16 cellular contexts compared by ENCODE assay signal in the genomic region with DNA sequence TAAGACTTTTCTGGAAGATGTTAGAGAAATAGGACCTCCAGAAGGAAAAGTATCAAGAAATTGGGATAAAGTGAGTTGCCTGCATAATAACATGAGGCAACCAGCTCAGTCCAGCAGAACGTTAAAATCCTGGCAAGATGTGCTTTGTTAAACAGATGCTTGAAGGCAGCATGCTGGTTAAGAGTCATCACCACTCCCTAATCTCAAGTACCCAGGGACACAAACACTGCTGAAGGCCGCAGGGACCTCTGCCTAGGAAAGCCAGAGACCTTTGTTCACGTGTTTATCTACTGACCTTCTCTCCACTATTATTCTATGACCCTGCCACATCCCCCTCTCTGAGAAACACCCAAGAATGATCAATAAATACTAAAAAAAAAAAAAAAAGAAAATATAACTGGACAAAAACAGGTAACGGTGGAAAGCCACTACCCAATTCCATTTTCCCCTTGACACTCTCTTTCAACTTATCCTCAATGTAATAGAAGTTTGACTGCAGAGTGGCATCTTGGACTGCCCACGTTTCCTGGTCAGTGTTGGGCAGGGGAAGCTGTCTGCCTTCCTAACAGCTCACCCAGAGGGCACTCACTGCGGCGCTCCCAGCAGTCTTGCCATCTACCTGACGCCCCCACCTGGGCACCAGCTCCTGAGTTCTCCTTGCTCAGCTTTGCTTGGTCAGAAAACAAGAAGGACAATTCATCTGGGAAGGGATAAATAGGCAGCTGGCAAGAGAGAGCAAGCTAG. TPM values are rescaled to one million over a fixed set of nuclear protein-coding genes. Genes with fewer than 3 reads are reported as not detected.
DNase-seq lines count a peak whose midpoint lies in the region; ATAC-seq, FAIRE-seq and TF ChIP-seq lines count a peak whose summit lies in the region.
"Not testable (repeated sequence)": the region's sequence is repeated elsewhere in the genome, so short reads cannot be mapped to it uniquely, and the experiment has no call there.
"Had no signal": no experiment of that assay in that cellular context is flagged by ENCODE, and none has a peak within 500 bp of the region (broad histone marks: within the 10 kb centered on the region; RNA-seq: fewer than 3 reads in every experiment).

Gene NANOGP8 (minus strand): TSS at position 120 of the 744 bp plus-strand sequence. CDS start 185 bp downstream, outside the sequence.

- not testable (repeated sequence) for H3K27ac ChIP-seq in IMR-90 (ENCODE audit: insufficient read depth, low read length); HepG2 (ENCODE audit: extremely low read length, insufficient read depth, low read length)

- TF ChIP-seq RAD21 in IMR-90 (IDR thresholded peaks at IDR 0.05; ENCODE audit: low read length); HepG2 (CRISPR knock-in tag; IDR thresholded peaks at IDR 0.05): not testable (repeated sequence)

- not testable (repeated sequence) for H3K4me1 Mint-ChIP-seq in activated naive CD4-positive, alpha-beta T cell treated with anti-CD3 and anti-CD28 coated beads, Interleukin-2, amount 50 U/mL, for 24 hours; neural crest cell
- H3K4me1 Mint-ChIP-seq in glutamatergic neuron (ENCODE audit: low read depth, unreplicated experiment) (peaks cover 13% of the 10 kb centered on the region), mesothelial cell of epicardium (peaks cover 42% of the 10 kb centered on the region)

- H3K27me3 Mint-ChIP-seq in activated naive CD4-positive, alpha-beta T cell treated with anti-CD3 and anti-CD28 coated beads, Interleukin-2, amount 50 U/mL, for 24 hours; glutamatergic neuron (ENCODE audit: unreplicated experiment); mesothelial cell of epicardium (ENCODE audit: low read depth); neural crest cell (ENCODE audit: low read depth): not testable (repeated sequence)

- H3K9me1 ChIP-seq in IMR-90 (ENCODE audit: insufficient read depth, low read length), result not testable (repeated sequence)

- BruUV-seq in IMR-90 (replicated peaks; lab: Mats Ljungman, UMichigan); HepG2 (replicated peaks; lab: Mats Ljungman, UMichigan): not testable (repeated sequence)

- peak within 1 kb of the TSS; percentile 68 for H3K27ac Mint-ChIP-seq in activated naive CD4-positive, alpha-beta T cell treated with anti-CD3 and anti-CD28 coated beads, Interleukin-2, amount 50 U/mL, for 24 hours
- peak within 1 kb of the TSS; percentile 59 for H3K27ac Mint-ChIP-seq in glutamatergic neuron (ENCODE audit: unreplicated experiment)
- peak within 1 kb of the TSS; percentile 77 for H3K27ac Mint-ChIP-seq in mesothelial cell of epicardium
- H3K27ac Mint-ChIP-seq in neural crest cell (ENCODE audit: unreplicated experiment), result peak within 1 kb of the TSS; percentile 43

- not testable (repeated sequence) for H4K5ac ChIP-seq in IMR-90 (ENCODE audit: low read depth, low read length)

- H2AK9ac ChIP-seq in IMR-90 (replicated peaks; ENCODE audit: low read depth, low read length, poor library complexity), result not testable (repeated sequence)

- not testable (repeated sequence) for H4K8ac ChIP-seq in IMR-90 (ENCODE audit: low read depth in 2 of 2, low read length in 2 of 2)

- not testable (repeated sequence) for H3K27me3 ChIP-seq in H7 (ENCODE audit: control insufficient read depth, insufficient read depth, low read length); IMR-90 (ENCODE audit: control insufficient read depth, insufficient read depth, low read length); HepG2 (ENCODE audit: control insufficient read depth in 1 of 2, insufficient read depth in 2 of 2, low read length in 2 of 2)

- intact Hi-C loops in IMR-90 (cut with micrococcal nuclease), result loop anchor here (5.0 kb wide), 1 partner anchor 97 kb away; no protein-coding TSS in a partner anchor
- intact Hi-C loops in left ventricle myocardium superior (cut with micrococcal nuclease); HepG2 (cut with micrococcal nuclease; ENCODE audit: unreplicated experiment): not testable (repeated sequence)

- not testable (repeated sequence) for DNase-seq in H7; IMR-90; glutamatergic neuron; left ventricle myocardium superior; HepG2 (ENCODE audit: low spot score); mesothelial cell of epicardium (ENCODE audit: low spot score in 2 of 2, unreplicated experiment in 2 of 2); neural crest cell (ENCODE audit: low read depth, low spot score)

- not testable (repeated sequence) for H3K9ac ChIP-seq in IMR-90 (ENCODE audit: low read depth, low read length); HepG2 (ENCODE audit: insufficient read depth, low read depth, low read length)

- H3K14ac ChIP-seq in IMR-90 (replicated peaks; ENCODE audit: low read depth, low read length), result 0 out of 2 replicates have a peak within 1 kb of the TSS, but pooled peaks have one; percentile 41

- H3K4me3 ChIP-seq in H7 (ENCODE audit: insufficient read depth, low read depth, low read length); IMR-90 (ENCODE audit: insufficient read depth, low read depth, low read length); HepG2 (replicated peaks in 1 of 3; ENCODE audit: insufficient read depth in 1 of 3, low read depth in 2 of 3, low read length in 3 of 3): not testable (repeated sequence)

- in situ Hi-C loops in IMR-90 (cut with MboI; ENCODE audit: low sequenced_read_pairs); HepG2 (cut with HindIII; ENCODE audit: extremely low pct_ligation_motif_present, low pct_unique_long_range_greater_than_20kb): not testable (repeated sequence)

- not testable (repeated sequence) for H3K4ac ChIP-seq in IMR-90 (ENCODE audit: low read depth, low read length)

- TF ChIP-seq EP300 in HepG2 (IDR thresholded peaks at IDR 0.05; ENCODE audit: low read depth in 2 of 2, low read length in 2 of 2); HepG2 (CRISPR knock-in tag; IDR thresholded peaks at IDR 0.05; ENCODE audit: borderline replicate concordance): not testable (repeated sequence)

- ATAC-seq in IMR-90 (ENCODE audit: low read depth), result not testable (repeated sequence)
- ATAC-seq in left ventricle myocardium superior (peak; percentile 43), HepG2 (peak; percentile 67)

- not testable (repeated sequence) for H3K9me3 ChIP-seq in IMR-90 (ENCODE audit: control insufficient read depth, insufficient read depth, low read length); HepG2 (ENCODE audit: low read length)

- not testable (repeated sequence) for H2BK120ac ChIP-seq in IMR-90 (ENCODE audit: low read depth, low read length)

- 80% methylated on average over 1 of the region's 8 CpGs; no CpG with 5 or more reads in 1 of the 2 experiments for WGBS in IMR-90 (ENCODE audit: extremely low coverage in 2 of 2, insufficient read length in 1 of 2), 2 experiments
- WGBS in HepG2 (ENCODE audit: low lambda C conversion rate), result 40% methylated on average over 7 of the region's 8 CpGs

- H2BK20ac ChIP-seq in IMR-90 (ENCODE audit: low read depth, low read length), result not testable (repeated sequence)

- not testable (repeated sequence) for H3K23ac ChIP-seq in IMR-90 (ENCODE audit: low read depth, low read length)

- H3K79me2 ChIP-seq in HepG2 (ENCODE audit: insufficient read depth, low read length), result not testable (repeated sequence)

- H3K9me3 Mint-ChIP-seq in activated naive CD4-positive, alpha-beta T cell treated with anti-CD3 and anti-CD28 coated beads, Interleukin-2, amount 50 U/mL, for 24 hours; glutamatergic neuron (ENCODE audit: unreplicated experiment); mesothelial cell of epicardium; neural crest cell: not testable (repeated sequence)

- not testable (repeated sequence) for H3K18ac ChIP-seq in IMR-90 (ENCODE audit: low read depth, low read length)

- H2BK5ac ChIP-seq in IMR-90 (ENCODE audit: low read depth, low read length, poor library complexity, severe bottlenecking), result peak within 1 kb of the TSS; percentile 62

- H3K36me3 Mint-ChIP-seq in activated naive CD4-positive, alpha-beta T cell treated with anti-CD3 and anti-CD28 coated beads, Interleukin-2, amount 50 U/mL, for 24 hours; neural crest cell (ENCODE audit: low read depth): not testable (repeated sequence)
- H3K36me3 Mint-ChIP-seq in glutamatergic neuron (ENCODE audit: unreplicated experiment) (peaks cover 10% of the 10 kb centered on the region), mesothelial cell of epicardium (peaks cover 18% of the 10 kb centered on the region)

- not testable (repeated sequence) for H3K4me3 Mint-ChIP-seq in activated naive CD4-positive, alpha-beta T cell treated with anti-CD3 and anti-CD28 coated beads, Interleukin-2, amount 50 U/mL, for 24 hours; mesothelial cell of epicardium; neural crest cell
- peak within 1 kb of the TSS; percentile 28 for H3K4me3 Mint-ChIP-seq in glutamatergic neuron (ENCODE audit: unreplicated experiment)

- not testable (repeated sequence) for TF ChIP-seq CTCF in IMR-90 (conservative IDR thresholded peaks at IDR 0.05; ENCODE audit: low read depth, low read length); glutamatergic neuron (IDR thresholded peaks at IDR 0.05; ENCODE audit: partially characterized antibody, unreplicated experiment); mesothelial cell of epicardium (IDR thresholded peaks at IDR 0.05; ENCODE audit: unreplicated experiment); neural crest cell (conservative IDR thresholded peaks at IDR 0.05)
- TF ChIP-seq CTCF in HepG2 (CRISPR knock-in tag; IDR thresholded peaks at IDR 0.05), result 0 out of 2 replicates have a peak, but pooled peaks have one; percentile 5

- not testable (repeated sequence) for H3K36me3 ChIP-seq in H7 (replicated peaks; ENCODE audit: control insufficient read depth, insufficient read depth, low read length); IMR-90 (ENCODE audit: control insufficient read depth, insufficient read depth, low read length); HepG2 (replicated peaks in 1 of 2; ENCODE audit: control insufficient read depth in 1 of 2, insufficient read depth in 2 of 2, low read length in 2 of 2)

- not testable (repeated sequence) for H3K56ac ChIP-seq in IMR-90 (ENCODE audit: extremely low read depth, insufficient read depth, low read length)

- TF ChIP-seq POLR2A in IMR-90 (IDR thresholded peaks at IDR 0.05; ENCODE audit: low read depth, low read length); HepG2 (IDR thresholded peaks at IDR 0.05; ENCODE audit: insufficient read depth in 1 of 2, low read depth in 2 of 2, low read length in 2 of 2): not testable (repeated sequence)

- not testable (repeated sequence) for H3K4me1 ChIP-seq in IMR-90 (ENCODE audit: control insufficient read depth, insufficient read depth, low read length)
- peaks cover 42% of the 10 kb centered on the region for H3K4me1 ChIP-seq in HepG2 (ENCODE audit: insufficient read depth, low read length)

- not testable (repeated sequence) for H3K79me1 ChIP-seq in IMR-90 (ENCODE audit: low read depth in 1 of 2, low read length in 2 of 2)

- not testable (repeated sequence) for H3K4me2 ChIP-seq in IMR-90 (ENCODE audit: low read depth, low read length); HepG2 (ENCODE audit: low read depth, low read length)

- dilution Hi-C loops in IMR-90 (cut with HindIII; ENCODE audit: low sequenced_read_pairs, unreplicated experiment), result not testable (repeated sequence)

- not testable (repeated sequence) for H4K91ac ChIP-seq in IMR-90 (ENCODE audit: insufficient read depth, low read depth, low read length)

- CTCF ChIA-PET in IMR-90 (lab: Yijun Ruan, JAX), result interaction anchor here (0.6 kb wide), 1 partner anchor 177 kb away, joined by 3 read pairs; no protein-coding TSS in a partner anchor
- CTCF ChIA-PET in HepG2 (lab: Yijun Ruan, JAX; ENCODE audit: low intra/inter-chr PET ratio, low total read pairs), result not testable (repeated sequence)

- not testable (repeated sequence) for H2AFZ ChIP-seq in IMR-90 (replicated peaks; ENCODE audit: low read length, poor library complexity); HepG2 (ENCODE audit: low read length)

- not testable (repeated sequence) for H2BK15ac ChIP-seq in IMR-90 (ENCODE audit: low read depth, low read length)

- H4K20me1 ChIP-seq in IMR-90 (ENCODE audit: insufficient read depth, low read length); HepG2 (ENCODE audit: insufficient read depth, low read length): not testable (repeated sequence)

- H2AK5ac ChIP-seq in IMR-90 (ENCODE audit: low read depth, low read length), result not testable (repeated sequence)

- POLR2A ChIA-PET in IMR-90 (lab: Charles Lee; ENCODE audit: unreplicated experiment); HepG2 (lab: Yijun Ruan, JAX): not testable (repeated sequence)

- not testable (repeated sequence) for FAIRE-seq in HepG2 (lab: Jason Lieb, UNC)

RNA-seq across cellular contexts. Expression of gene NANOGP8, which starts in this region (rescaled TPM):
- total RNA-seq in H7 (2014; rRNA removed; shearing (Covaris generic)), result 221 and 310 TPM in 2 replicates
- total RNA-seq in IMR-90 (2012; rRNA removed) (not detected in 2 replicates), glutamatergic neuron (ENCODE audit: unreplicated experiment) (0.86 TPM), left ventricle myocardium superior (not detected), HepG2 (2016; rRNA removed; fragmentation: Illumina TruSeq; extraction: Trizol) (0.25 and 0.27 TPM in 2 replicates), mesothelial cell of epicardium (0.86 to 1.2 TPM (median 0.91 TPM) in 3 replicates), neural crest cell (0.34 TPM in 1 of 2 replicates, not detected in the other)
- polyA plus RNA-seq in IMR-90 (2012; rRNA removed) (not detected in 2 replicates), HepG2 (2011; rRNA removed) (0.09 TPM in 1 of 2 replicates, not detected in the other)
- polyA plus RNA-seq in IMR-90 (2012; cell fraction: cytosol; rRNA removed), result not detected in 2 replicates
- 0.17 TPM in 1 of 2 replicates, not detected in the other for polyA plus RNA-seq in IMR-90 (2012; cell fraction: nucleus; rRNA removed; ENCODE audit: low replicate concordance)
- total RNA-seq in HepG2 (2016; cell fraction: cytosol; rRNA removed; fragmentation: Illumina TruSeq; extraction: Trizol; ENCODE audit: low read depth), result not detected in 2 replicates
- total RNA-seq in HepG2 (2016; cell fraction: insoluble cytoplasmic fraction; rRNA removed; fragmentation: Illumina TruSeq; extraction: Trizol), result 0.27 TPM in 1 of 2 replicates, not detected in the other
- total RNA-seq in HepG2 (2016; cell fraction: membrane; rRNA removed; fragmentation: Illumina TruSeq; extraction: Trizol), result not detected in 2 replicates
- total RNA-seq in HepG2 (2016; cell fraction: nucleus; rRNA removed; fragmentation: Illumina TruSeq; extraction: Trizol), result not detected in 2 replicates
- polyA plus RNA-seq in HepG2 (2011; cell fraction: cytosol; rRNA removed), result 0.12 TPM in 1 of 2 replicates, not detected in the other
- 0.73 and 0.90 TPM in 2 replicates for polyA plus RNA-seq in HepG2 (2011; cell fraction: nucleus; rRNA removed)
- 0.28 TPM in 1 of 2 replicates, not detected in the other for polyA plus RNA-seq in HepG2 (2012)
- polyA plus RNA-seq in HepG2 (2016; cell fraction: cytosol; fragmentation: Illumina TruSeq; extraction: Trizol; ENCODE audit: low read depth), result 0.17 TPM in 1 of 2 replicates, not detected in the other
- polyA plus RNA-seq in HepG2 (2016; cell fraction: insoluble cytoplasmic fraction; fragmentation: Illumina TruSeq; extraction: Trizol; ENCODE audit: low read depth), result not detected in 2 replicates
- polyA plus RNA-seq in HepG2 (2016; cell fraction: membrane; fragmentation: Illumina TruSeq; extraction: Trizol; ENCODE audit: low read depth), result not detected in 2 replicates
- not detected in 2 replicates for polyA plus RNA-seq in HepG2 (2016; cell fraction: nucleus; fragmentation: Illumina TruSeq; extraction: Trizol; ENCODE audit: insufficient read depth, low read depth)
- polyA minus RNA-seq in HepG2 (2011; rRNA and poly(A)+ RNA removed; ENCODE audit: low replicate concordance), result 0.49 and 0.92 TPM in 2 replicates
- 0.79 TPM in 1 of 2 replicates, not detected in the other for polyA minus RNA-seq in HepG2 (2011; cell fraction: cytosol; rRNA and poly(A)+ RNA removed)
- polyA minus RNA-seq in HepG2 (2011; cell fraction: nucleus; rRNA and poly(A)+ RNA removed), result 2.3 and 3.2 TPM in 2 replicates
- total RNA-seq: A172; B cell; Caco-2; Calu3; CD4-positive, alpha-beta T cell; CD8-positive, alpha-beta T cell had no signal
- polyA plus RNA-seq: A549, BJ had no signal

Comparison
In these comparisons a context has a peak if more than half of its experiments do, and no peak if none do; other contexts are left out.
1. RNA of gene NANOGP8 (total RNA-seq): 221 to 310 TPM in H7; 0.86 to 1.2 TPM in mesothelial cell of epicardium, 0.86 TPM in glutamatergic neuron (single experiment), 0.25 to 0.27 TPM in HepG2, 0.34 TPM in neural crest cell, not detected in IMR-90 and not detected in left ventricle myocardium superior (single experiment); every median in the first group is over 10 times any median in the second.
2. Peak in ATAC-seq in left ventricle myocardium superior; RNA of the gene not detected or under 1 TPM.
3. Peak in every context shown above with its lines, with median percentiles within 50 percentile points of each other: H3K27ac Mint-ChIP-seq.